In genomic region chr21:39334611-39335010, GRCh38 we compare ENCODE assay signal across 33 cellular contexts. TPM values are rescaled to one million over a fixed set of nuclear protein-coding genes. Genes with fewer than 3 reads are reported as not detected.
A peak's percentile ranks its signal among the peaks of the same experiment; 100 is the strongest.
DNase-seq lines count a peak whose midpoint lies in the region; ATAC-seq, FAIRE-seq and TF ChIP-seq lines count a peak whose summit lies in the region.
"Had no signal": no experiment of that assay in that cellular context is flagged by ENCODE, and none has a peak within 500 bp of the region (broad histone marks: within the 10 kb centered on the region; RNA-seq: fewer than 3 reads in every experiment).

No MANE protein-coding gene starts in this region.

- DNase-seq in K562 (ENCODE audit: extremely low read depth in 1 of 4, low spot score in 3 of 4) = no peak
- no peak for DNase-seq in ecto neural progenitor cell (ENCODE audit: low spot score)
- no peak for DNase-seq in NCI-H526 treated with DMSO at 0.1 percent for 48 hours (lab: John Stamatoyannopoulos, UW)
- DNase-seq: 8988T; ACHN; AML-193; BE2C; C1 segment of cervical spinal cord; Caco-2; Calu3; CD4-positive, alpha-beta memory T cell; CD4-positive, alpha-beta T cell; CD4-positive, CD25-positive, alpha-beta regulatory T cell; CD8-positive, alpha-beta memory T cell; CD8-positive, alpha-beta T cell; COR-L47; DMS 273 treated with DMSO at 0.1 percent for 48 hours; DMS153; DMS53; DMS79; DMS79 treated with DMSO at 0.1 percent for 48 hours; DND-41; EL had no signal

- intact Hi-C loops in K562 (cut with micrococcal nuclease) = no loop called here

- no peak for TF ChIP-seq EP300 in K562 (IDR thresholded peaks at IDR 0.05; ENCODE audit: low read length)

- ATAC-seq in K562 (no peak), GM19324 (IDR thresholded peaks at IDR 0.05; ENCODE audit: low FRiP score, unreplicated experiment) (no peak)
- ATAC-seq: A549; CD8-positive, alpha-beta T cell had no signal

- peaks cover 63% of the 10 kb centered on the region for H3F3A ChIP-seq in SU-DHL-6 (ENCODE audit: insufficient read depth)

- no TSS peak for BruUV-seq in K562 (replicated peaks; lab: Mats Ljungman, UMichigan)

- 17% methylated on average over 4 of the region's 4 CpGs for WGBS in K562 (ENCODE audit: insufficient coverage, low coverage, missing lambda C conversion rate)

- H3K9me2 ChIP-seq in SU-DHL-6 (replicated peaks; ENCODE audit: insufficient read depth, low read length) = no peaks in the 10 kb centered on the region

- no peak overlapping the region for H3K4me2 ChIP-seq in SU-DHL-6 (ENCODE audit: low read depth, low read length, poor library complexity, severe bottlenecking)
- H3K4me2 ChIP-seq in K562 (ENCODE audit: insufficient read depth, low read length) = no peak overlapping the region
- H3K4me2 ChIP-seq: A549; BLaER1; BLaER1 treated with 17β-estradiol and CSF1 and Interleukin-3, amounts not matched to agents 10 nM and 100 nM had no signal

- in situ Hi-C loops in K562 (cut with MboI) = no loop called here

- peaks cover 5% of the 10 kb centered on the region; the same call in 1 of the 2 replicates for H3K4me1 ChIP-seq in HEK293 (ENCODE audit: control insufficient read depth, insufficient read depth, low read length)
- H3K4me1 ChIP-seq in K562 (replicated peaks in 1 of 2; ENCODE audit: control insufficient read depth in 2 of 2, insufficient read depth in 2 of 2, low read length in 2 of 2) = peaks cover 6 to 9% of the 10 kb centered on the region in 2 experiments; a peak in 4 of 5 replicates
- H3K4me1 ChIP-seq: A549; BE2C; BLaER1; BLaER1 treated with 17β-estradiol and CSF1 and Interleukin-3, amounts not matched to agents 10 nM and 100 nM had no signal

- H3K4me3 ChIP-seq in HEK293 (ENCODE audit: low read depth, low read length) (no peak overlapping the region), SU-DHL-6 (ENCODE audit: insufficient read depth, low read length, poor library complexity, severe bottlenecking) (no peak overlapping the region), K562 (no peak overlapping the region)
- H3K4me3 ChIP-seq: A549; BLaER1; BLaER1 treated with 17β-estradiol and CSF1 and Interleukin-3, amounts not matched to agents 10 nM and 100 nM had no signal

- CTCF ChIA-PET in HEK293 (lab: Yijun Ruan, JAX) (no interaction called here), K562 (lab: Yijun Ruan, JAX; ENCODE audit: low intra/inter-chr PET ratio) (no interaction called here)

- H3K27me3 ChIP-seq in SU-DHL-6 (ENCODE audit: low read length) (no peaks in the 10 kb centered on the region), K562 (ENCODE audit: control insufficient read depth in 2 of 2, insufficient read depth in 2 of 2, low read length in 2 of 2) (no peaks in the 10 kb centered on the region)
- H3K27me3 ChIP-seq: BE2C; BLaER1; BLaER1 treated with 17β-estradiol and CSF1 and Interleukin-3, amounts not matched to agents 10 nM and 100 nM had no signal

- FAIRE-seq in K562 (lab: Jason Lieb, UNC) = no peak
- FAIRE-seq: A204.1, A549, D721Med had no signal

- no peak overlapping the region for H3K9ac ChIP-seq in SU-DHL-6 (ENCODE audit: low read length)
- H3K9ac ChIP-seq in K562 (ENCODE audit: insufficient read depth in 1 of 2, low read depth in 2 of 2, low read length in 2 of 2) = no peak overlapping the region
- H3K9ac ChIP-seq: BLaER1; BLaER1 treated with 17β-estradiol and CSF1 and Interleukin-3, amounts not matched to agents 10 nM and 100 nM had no signal

- H3K27ac ChIP-seq in HEK293 (ENCODE audit: extremely low read depth, low read depth, low read length) = no peak overlapping the region
- peak overlapping the region; percentile 34; the same call in 1 of the 2 replicates for H3K27ac ChIP-seq in SU-DHL-6 (ENCODE audit: low read depth, low read length)
- no peak overlapping the region for H3K27ac ChIP-seq in K562 (ENCODE audit: extremely low read depth, low read depth, low read length)
- H3K27ac ChIP-seq: 22Rv1; A549; BLaER1; BLaER1 treated with 17β-estradiol and CSF1 and Interleukin-3, amounts not matched to agents 10 nM and 100 nM; C4-2B had no signal

- H3K36me3 ChIP-seq in HEK293 (ENCODE audit: control insufficient read depth in 2 of 2, insufficient read depth in 1 of 2, low read length in 2 of 2) (no peaks in the 10 kb centered on the region; a peak in 1 of 3 replicates), SU-DHL-6 (ENCODE audit: low read length) (no peaks in the 10 kb centered on the region), K562 (ENCODE audit: control insufficient read depth, insufficient read depth, low read length) (no peaks in the 10 kb centered on the region)
- H3K36me3 ChIP-seq: BE2C; BLaER1; BLaER1 treated with 17β-estradiol and CSF1 and Interleukin-3, amounts not matched to agents 10 nM and 100 nM had no signal

- TF ChIP-seq CTCF in HEK293 (tag by site-specific recombination; IDR thresholded peaks at IDR 0.05) = no peak
- TF ChIP-seq CTCF in SU-DHL-6 (IDR thresholded peaks at IDR 0.05; ENCODE audit: insufficient read depth, low read length, poor library complexity, severe bottlenecking) = no peak
- no peak for TF ChIP-seq CTCF in K562 (IDR thresholded peaks at IDR 0.05 in 2 of 3, conservative IDR thresholded peaks at IDR 0.05 in 1 of 3; ENCODE audit: insufficient read depth in 2 of 3, low read depth in 1 of 3, low read length in 3 of 3)

- no peak for TF ChIP-seq RAD21 in K562 (CRISPR knock-in tag; conservative IDR thresholded peaks at IDR 0.05 in 1 of 2, IDR thresholded peaks at IDR 0.05 in 1 of 2)

- POLR2A ChIA-PET in HEK293 (lab: Yijun Ruan, JAX) = interaction anchor here (0.7 kb wide), 1 partner anchor 95 kb away, joined by 3 read pairs; no protein-coding TSS in a partner anchor
- POLR2A ChIA-PET in K562 (lab: Yijun Ruan, JAX) = no interaction called here

- no peaks in the 10 kb centered on the region for H3K79me2 ChIP-seq in SU-DHL-6 (ENCODE audit: insufficient read depth, low read length)
- no peaks in the 10 kb centered on the region for H3K79me2 ChIP-seq in K562 (ENCODE audit: control insufficient read depth, insufficient read depth, low read length)

- no peak for TF ChIP-seq POLR2A in K562 (conservative IDR thresholded peaks at IDR 0.05)

- H2AFZ ChIP-seq in SU-DHL-6 (ENCODE audit: low read depth, low read length, severe bottlenecking) (no peak overlapping the region), K562 (ENCODE audit: low read depth, low read length) (no peak overlapping the region)

- H4K20me1 ChIP-seq in SU-DHL-6 (ENCODE audit: low read depth, low read length) (no peaks in the 10 kb centered on the region), K562 (replicated peaks; ENCODE audit: control insufficient read depth, insufficient read depth, low read length) (no peaks in the 10 kb centered on the region)
- H4K20me1 ChIP-seq: BLaER1; BLaER1 treated with 17β-estradiol and CSF1 and Interleukin-3, amounts not matched to agents 10 nM and 100 nM had no signal

- H3K9me1 ChIP-seq in K562 (ENCODE audit: control insufficient read depth, insufficient read depth, low read length) = no peaks in the 10 kb centered on the region

- no peaks in the 10 kb centered on the region for H3K9me3 ChIP-seq in HEK293 (ENCODE audit: control insufficient read depth, insufficient read depth, low read depth, low read length)
- no peaks in the 10 kb centered on the region for H3K9me3 ChIP-seq in SU-DHL-6 (ENCODE audit: insufficient read depth, low read length)
- no peaks in the 10 kb centered on the region for H3K9me3 ChIP-seq in K562 (replicated peaks; ENCODE audit: control insufficient read depth, insufficient read depth, low read depth, low read length)
- H3K9me3 ChIP-seq: A549; BE2C; BLaER1; BLaER1 treated with 17β-estradiol and CSF1 and Interleukin-3, amounts not matched to agents 10 nM and 100 nM; Caco-2 had no signal

RNA-seq across cellular contexts. Expression of gene HMGN1, which starts 14.3 kb away (rescaled TPM):
- total RNA-seq in K562 (2011; cell fraction: chromatin; rRNA removed; ENCODE audit: low replicate concordance) = 108 and 251 TPM in 2 replicates
- 84.9 and 94.7 TPM in 2 replicates for total RNA-seq in K562 (2011; cell fraction: nucleolus; rRNA removed)
- total RNA-seq in K562 (2011; cell fraction: nucleoplasm; rRNA removed) = 175 and 253 TPM in 2 replicates
- 440 and 497 TPM in 2 replicates for total RNA-seq in K562 (2014; rRNA removed)
- 567 and 664 TPM in 2 replicates for total RNA-seq in K562 (2014; rRNA removed; fragmentation: Illumina TruSeq; extraction: Trizol)
- 577 and 626 TPM in 2 replicates for total RNA-seq in K562 (2015; rRNA removed; fragmentation: Illumina TruSeq; extraction: Trizol)
- total RNA-seq in K562 (2021) = 524 and 567 TPM in 2 replicates
- polyA plus RNA-seq in K562 (2011; rRNA removed) = 329 and 455 TPM in 2 replicates
- 77.8 and 235 TPM in 2 replicates for polyA plus RNA-seq in K562 (2011; cell fraction: cytosol; rRNA removed)
- 298 and 403 TPM in 2 replicates for polyA plus RNA-seq in K562 (2011; cell fraction: nucleus; rRNA removed)
- polyA plus RNA-seq in K562 (2012) = 541 and 564 TPM in 2 replicates
- 478 and 498 TPM in 2 replicates for polyA plus RNA-seq in K562 (2014; fragmentation: Illumina TruSeq; extraction: Trizol)
- polyA plus RNA-seq in K562 (2014; fragmentation: Nextera tagmentation; extraction: Ambion mirVana) = 100 to 1,000 TPM; 124 to 158 TPM
- 539 and 577 TPM in 2 replicates for polyA plus RNA-seq in K562 (2014; rRNA removed)
- polyA minus RNA-seq in K562 (2011; rRNA and poly(A)+ RNA removed) = 224 and 259 TPM in 2 replicates
- 123 and 142 TPM in 2 replicates for polyA minus RNA-seq in K562 (2011; cell fraction: cytosol; rRNA and poly(A)+ RNA removed)
- polyA minus RNA-seq in K562 (2011; cell fraction: nucleus; rRNA and poly(A)+ RNA removed) = 91.1 and 169 TPM in 2 replicates

RNA-seq across cellular contexts. Expression of gene BRWD1, which starts 21.2 kb away (rescaled TPM):
- 104 and 356 TPM in 2 replicates for total RNA-seq in K562 (2011; cell fraction: chromatin; rRNA removed; ENCODE audit: low replicate concordance)
- 54.4 and 64.3 TPM in 2 replicates for total RNA-seq in K562 (2011; cell fraction: nucleolus; rRNA removed)
- total RNA-seq in K562 (2011; cell fraction: nucleoplasm; rRNA removed) = 179 and 274 TPM in 2 replicates
- total RNA-seq in K562 (2014; rRNA removed) (29.8 and 34.1 TPM in 2 replicates), K562 (2014; rRNA removed; fragmentation: Illumina TruSeq; extraction: Trizol) (60.2 and 70.5 TPM in 2 replicates), K562 (2015; rRNA removed; fragmentation: Illumina TruSeq; extraction: Trizol) (45.4 and 48.3 TPM in 2 replicates), K562 (2021) (40.5 and 42.4 TPM in 2 replicates)
- polyA plus RNA-seq in K562 (2011; rRNA removed) (27.8 and 39.5 TPM in 2 replicates), K562 (2014; fragmentation: Illumina TruSeq; extraction: Trizol) (23.0 and 25.3 TPM in 2 replicates), K562 (2014; fragmentation: Nextera tagmentation; extraction: Ambion mirVana) (10 to 100 TPM; 10.1 to 11.2 TPM), K562 (2014; rRNA removed) (22.9 and 28.0 TPM in 2 replicates)
- 9.7 and 20.5 TPM in 2 replicates for polyA plus RNA-seq in K562 (2011; cell fraction: cytosol; rRNA removed)
- 26.0 and 35.2 TPM in 2 replicates for polyA plus RNA-seq in K562 (2011; cell fraction: nucleus; rRNA removed)
- polyA plus RNA-seq in K562 (2012) = 17.7 and 21.7 TPM in 2 replicates
- 152 and 172 TPM in 2 replicates for polyA minus RNA-seq in K562 (2011; rRNA and poly(A)+ RNA removed)
- polyA minus RNA-seq in K562 (2011; cell fraction: cytosol; rRNA and poly(A)+ RNA removed) = 28.8 and 35.4 TPM in 2 replicates
- polyA minus RNA-seq in K562 (2011; cell fraction: nucleus; rRNA and poly(A)+ RNA removed) = 123 and 195 TPM in 2 replicates

Comparison
In these comparisons a context has a peak if more than half of its experiments do, and no peak if none do; other contexts are left out.
1. Of the 44 proteins assayed by ChIP-seq in both K562 and HEK293: peak only in K562: none; only in HEK293: none; in both: ZNF146; in neither: 43.